In genomic region chr2:9355270-9355669, GRCh38 we compare ENCODE assay signal across 21 cellular contexts.
DNase-seq lines count a peak whose midpoint lies in the region; FAIRE-seq and TF ChIP-seq lines count a peak whose summit lies in the region.
"Had no signal": no experiment of that assay in that cellular context is flagged by ENCODE, and none has a peak within 500 bp of the region (broad histone marks: within the 10 kb centered on the region; RNA-seq: fewer than 3 reads in every experiment).

No MANE protein-coding gene starts in this region.

- H3K79me2 ChIP-seq in GM23248 (ENCODE audit: insufficient read depth) (peaks cover 16% of the 10 kb centered on the region; the same call in 1 of the 2 replicates), H1 (ENCODE audit: control insufficient read depth in 1 of 2, insufficient read depth in 2 of 2, low read length in 2 of 2) (no peaks in the 10 kb centered on the region)

- no peak overlapping the region for H4K5ac ChIP-seq in H1 (ENCODE audit: insufficient read length, low read depth, low read length)

- no peaks in the 10 kb centered on the region for H3K9me2 ChIP-seq in GM23248 (ENCODE audit: insufficient read depth)

- TF ChIP-seq POLR2A in H1 (IDR thresholded peaks at IDR 0.05; ENCODE audit: control extremely low read depth in 1 of 2, low read depth in 2 of 2, low read length in 2 of 2), result no peak

- POLR2A ChIA-PET in HEK293 (lab: Yijun Ruan, JAX), result interaction anchor here (0.9 kb wide), 1 partner anchor 10 kb away, joined by 4 read pairs; no protein-coding TSS in a partner anchor
- POLR2A ChIA-PET in H1 (lab: Charles Lee; ENCODE audit: partially characterized antibody), result no interaction called here

- no peak overlapping the region for H2BK120ac ChIP-seq in H1 (replicated peaks; ENCODE audit: low read depth, low read length)

- H4K20me1 ChIP-seq in GM23248 (ENCODE audit: insufficient read depth) (no peaks in the 10 kb centered on the region), H1 (replicated peaks in 1 of 2; ENCODE audit: control insufficient read depth in 1 of 2, insufficient read depth in 2 of 2, low read length in 2 of 2) (no peaks in the 10 kb centered on the region)

- H3K4me2 ChIP-seq in GM23248 (ENCODE audit: unreplicated experiment) (peak overlapping the region; percentile 47), H1 (ENCODE audit: insufficient read depth in 1 of 2, low read depth in 2 of 2, low read length in 2 of 2) (0 out of 4 replicates have a peak overlapping the region, but pooled peaks of 1 of the 2 experiments have one; percentile 8)
- H3K4me2 ChIP-seq: A549; BLaER1 treated with 17β-estradiol and CSF1 and Interleukin-3, amounts not matched to agents 10 nM and 100 nM had no signal

- no peak overlapping the region for H2AK5ac ChIP-seq in H1 (ENCODE audit: low read depth, low read length)

- peak overlapping the region; percentile 84; the same call in 1 of the 2 replicates for H2BK15ac ChIP-seq in H1 (ENCODE audit: low read length)

- CTCF ChIA-PET in HEK293 (lab: Yijun Ruan, JAX) (interaction anchor here (0.6 kb wide), 1 partner anchor 22 kb away, joined by 3 read pairs; no protein-coding TSS in a partner anchor), H1 (lab: Charles Lee; ENCODE audit: partially characterized antibody) (interaction anchor here (0.8 to 2.8 kb wide), 9 partner anchors 8 to 217 kb away, joined by 3 to 19 read pairs (median 5); no protein-coding TSS in a partner anchor)
- CTCF ChIA-PET in activated naive CD4-positive, alpha-beta T cell treated with anti-CD3 and anti-CD28 coated beads, Interleukin-2, amount 10 ng/mL, durations not matched to agents 7 days and 5 days (lab: Charles Lee), result interaction anchor here (0.5 kb wide), 1 partner anchor 387 kb away, joined by 3 read pairs; no protein-coding TSS in a partner anchor

- TF ChIP-seq CTCF in HEK293 (tag by site-specific recombination; IDR thresholded peaks at IDR 0.05), result no peak
- no peak for TF ChIP-seq CTCF in H1 (IDR thresholded peaks at IDR 0.05; ENCODE audit: control extremely low read depth in 1 of 3, insufficient read depth in 1 of 3, low read depth in 1 of 3, low read length in 3 of 3)

- peaks cover 77% of the 10 kb centered on the region for H3K36me3 ChIP-seq in GM23248 (ENCODE audit: low read depth)
- H3K36me3 ChIP-seq in HEK293 (ENCODE audit: control insufficient read depth in 2 of 2, insufficient read depth in 1 of 2, low read length in 2 of 2), result peaks cover 4 to 65% of the 10 kb centered on the region in 2 experiments; a peak in 2 of 3 replicates
- peaks cover 0 to 10% (median 6%) of the 10 kb centered on the region in 4 experiments; a peak in 5 of 8 replicates for H3K36me3 ChIP-seq in H1 (ENCODE audit: control insufficient read depth in 2 of 4, insufficient read depth in 4 of 4, low read length in 3 of 4)

- no peak overlapping the region; the same call in 1 of the 2 replicates for H4K8ac ChIP-seq in H1 (ENCODE audit: extremely low read depth, insufficient read depth, low read length)

- H3K56ac ChIP-seq in H1 (replicated peaks; ENCODE audit: insufficient read length, low read depth, low read length), result no peak overlapping the region

- H3K4me1 Mint-ChIP-seq in activated naive CD4-positive, alpha-beta T cell treated with anti-CD3 and anti-CD28 coated beads, Interleukin-2, amount 10 ng/mL, durations not matched to agents 7 days and 5 days, result no peaks in the 10 kb centered on the region

- H3K36me3 Mint-ChIP-seq in activated naive CD4-positive, alpha-beta T cell treated with anti-CD3 and anti-CD28 coated beads, Interleukin-2, amount 10 ng/mL, durations not matched to agents 7 days and 5 days, result no peaks in the 10 kb centered on the region
- H3K36me3 Mint-ChIP-seq: CD8-positive, alpha-beta T cell had no signal

- no peak for TF ChIP-seq EP300 in H1 (IDR thresholded peaks at IDR 0.05; ENCODE audit: borderline replicate concordance in 1 of 2, low read depth in 2 of 2, low read length in 2 of 2)

- peaks cover 50% of the 10 kb centered on the region for H3F3A ChIP-seq in GM23248 (ENCODE audit: insufficient read depth)

- H3K27ac Mint-ChIP-seq in activated naive CD4-positive, alpha-beta T cell treated with anti-CD3 and anti-CD28 coated beads, Interleukin-2, amount 10 ng/mL, durations not matched to agents 7 days and 5 days, result no peak overlapping the region
- H3K27ac Mint-ChIP-seq: B cell; CD4-positive, alpha-beta T cell; CD8-positive, alpha-beta T cell had no signal

- peaks cover 51% of the 10 kb centered on the region for H3K27me3 Mint-ChIP-seq in activated naive CD4-positive, alpha-beta T cell treated with anti-CD3 and anti-CD28 coated beads, Interleukin-2, amount 10 ng/mL, durations not matched to agents 7 days and 5 days

- no peaks in the 10 kb centered on the region for H3K79me1 ChIP-seq in H1 (ENCODE audit: low read depth, low read length)

- no peak for FAIRE-seq in H1 (lab: Jason Lieb, UNC)
- FAIRE-seq: A549, D721Med, G401.6, GM12891 had no signal

- H3K23ac ChIP-seq in H1 (ENCODE audit: insufficient read length), result no peak overlapping the region

- H3K14ac ChIP-seq in H1 (ENCODE audit: insufficient read length), result no peak overlapping the region

- WGBS in GM23248 (ENCODE audit: low coverage in 1 of 2, low lambda C conversion rate in 2 of 2, missing lambda C conversion rate in 2 of 2), 2 experiments, result 71 to 76% methylated on average over 3 of the region's 3 CpGs
- 73% methylated on average over 3 of the region's 3 CpGs; no CpG with 5 or more reads in 1 of the 2 experiments for WGBS in H1 (ENCODE audit: extremely low coverage in 1 of 2, insufficient coverage in 1 of 2, insufficient read length in 1 of 2, insufficient replicate concordance in 2 of 2, low coverage in 1 of 2, low lambda C conversion rate in 2 of 2, missing lambda C conversion rate in 1 of 2), 2 experiments

- H3K9ac ChIP-seq in GM23248 (peak overlapping the region; percentile 31), H1 (replicated peaks in 1 of 4; ENCODE audit: extremely low read depth in 1 of 4, low read depth in 3 of 4, low read length in 3 of 4) (no peak overlapping the region)
- H3K9ac ChIP-seq: BLaER1 treated with 17β-estradiol and CSF1 and Interleukin-3, amounts not matched to agents 10 nM and 100 nM had no signal

- H2BK5ac ChIP-seq in H1 (ENCODE audit: low read depth, low read length), result no peak overlapping the region

- DNase-seq in GM23248 (no peak), H1 (ENCODE audit: low read depth in 1 of 2, low spot score in 2 of 2) (no peak), kidney tubule cell (ENCODE audit: low spot score) (no peak), epidermal melanocyte (ENCODE audit: insufficient read length, low spot score) (no peak)
- no peak for DNase-seq in activated naive CD4-positive, alpha-beta T cell treated with anti-CD3 and anti-CD28 coated beads, Interleukin-2, amount 10 ng/mL, durations not matched to agents 7 days and 5 days
- DNase-seq: AML-193; Caco-2; Calu3; CD4-positive, alpha-beta T cell; CD8-positive, alpha-beta T cell; DMS79 treated with DMSO at 0.1 percent for 48 hours; GF-D8 had no signal

- H3K27me3 ChIP-seq in GM23248 (replicated peaks; ENCODE audit: insufficient read depth), result no peaks in the 10 kb centered on the region
- H3K27me3 ChIP-seq in H1 (replicated peaks in 1 of 4; ENCODE audit: control insufficient read depth in 3 of 4, extremely low read depth in 1 of 4, insufficient read depth in 3 of 4, low read length in 3 of 4), result no peaks in the 10 kb centered on the region
- H3K27me3 ChIP-seq: BLaER1 treated with 17β-estradiol and CSF1 and Interleukin-3, amounts not matched to agents 10 nM and 100 nM had no signal

- peaks cover 24% of the 10 kb centered on the region for H3K4me1 ChIP-seq in GM23248 (ENCODE audit: insufficient read depth)
- no peaks in the 10 kb centered on the region for H3K4me1 ChIP-seq in HEK293 (ENCODE audit: control insufficient read depth, insufficient read depth, low read length)
- H3K4me1 ChIP-seq in H1 (replicated peaks in 1 of 4; ENCODE audit: control insufficient read depth in 3 of 4, insufficient read depth in 4 of 4, low read length in 3 of 4), result peaks cover 2 to 14% (median 7%) of the 10 kb centered on the region in 4 experiments; a peak in 6 of 7 replicates
- H3K4me1 ChIP-seq: A549, Caco-2 had no signal

- no peak overlapping the region for H2AFZ ChIP-seq in GM23248
- H2AFZ ChIP-seq in H1 (ENCODE audit: low read length), result no peak overlapping the region

- no peak overlapping the region for H3K4me3 Mint-ChIP-seq in activated naive CD4-positive, alpha-beta T cell treated with anti-CD3 and anti-CD28 coated beads, Interleukin-2, amount 10 ng/mL, durations not matched to agents 7 days and 5 days
- H3K4me3 Mint-ChIP-seq: B cell; CD4-positive, alpha-beta T cell; CD8-positive, alpha-beta T cell had no signal

- H3K18ac ChIP-seq in H1 (ENCODE audit: extremely low read depth, low read length), result peak overlapping the region; percentile 65; the same call in 1 of the 2 replicates

- no peak for TF ChIP-seq RAD21 in H1 (IDR thresholded peaks at IDR 0.05 in 1 of 2, conservative IDR thresholded peaks at IDR 0.05 in 1 of 2; ENCODE audit: low read depth in 2 of 2, low read length in 2 of 2)

- no peak overlapping the region for H2BK20ac ChIP-seq in H1 (ENCODE audit: low read length)

- in situ Hi-C loops in GM23248 (cut with MboI), result no loop called here

- H3K27ac ChIP-seq in GM23248 (peak overlapping the region; percentile 9; the same call in 1 of the 2 replicates), HEK293 (ENCODE audit: extremely low read depth, low read depth, low read length) (no peak overlapping the region), H1 (ENCODE audit: low read depth, low read length) (no peak overlapping the region)
- H3K27ac ChIP-seq: 22Rv1; A549; BLaER1 treated with 17β-estradiol and CSF1 and Interleukin-3, amounts not matched to agents 10 nM and 100 nM; C4-2B had no signal

- H3K4ac ChIP-seq in H1 (replicated peaks; ENCODE audit: insufficient read length, low read depth, low read length), result no peak overlapping the region

- H3K23me2 ChIP-seq in H1 (ENCODE audit: low read depth, low read length), result no peaks in the 10 kb centered on the region

- no peak overlapping the region for H2BK12ac ChIP-seq in H1 (ENCODE audit: low read depth, low read length)

- H3K4me3 ChIP-seq in GM23248 (no peak overlapping the region), HEK293 (ENCODE audit: low read depth, low read length) (no peak overlapping the region), H1 (ENCODE audit: extremely low read depth in 1 of 4, insufficient read depth in 2 of 4, low read depth in 3 of 4, low read length in 4 of 4) (peak overlapping the region in 1 of 4 experiments; percentile 18; a peak in 1 of 8 replicates)
- H3K4me3 ChIP-seq: A549; BLaER1 treated with 17β-estradiol and CSF1 and Interleukin-3, amounts not matched to agents 10 nM and 100 nM had no signal

- no peaks in the 10 kb centered on the region for H3K9me3 Mint-ChIP-seq in activated naive CD4-positive, alpha-beta T cell treated with anti-CD3 and anti-CD28 coated beads, Interleukin-2, amount 10 ng/mL, durations not matched to agents 7 days and 5 days
- H3K9me3 Mint-ChIP-seq: CD4-positive, alpha-beta T cell; CD8-positive, alpha-beta T cell had no signal

- H4K91ac ChIP-seq in H1 (replicated peaks; ENCODE audit: insufficient read length, low read length), result no peak overlapping the region

- no peaks in the 10 kb centered on the region for H3K9me3 ChIP-seq in GM23248 (ENCODE audit: low read depth)
- no peaks in the 10 kb centered on the region for H3K9me3 ChIP-seq in HEK293 (ENCODE audit: control insufficient read depth, insufficient read depth, low read depth, low read length)
- H3K9me3 ChIP-seq in H1 (ENCODE audit: insufficient read depth in 2 of 2, low read depth in 1 of 2, low read length in 1 of 2), result no peaks in the 10 kb centered on the region
- H3K9me3 ChIP-seq: A549; BLaER1 treated with 17β-estradiol and CSF1 and Interleukin-3, amounts not matched to agents 10 nM and 100 nM; Caco-2 had no signal
